9 cellular contexts compared by ENCODE assay signal in the genomic region with DNA sequence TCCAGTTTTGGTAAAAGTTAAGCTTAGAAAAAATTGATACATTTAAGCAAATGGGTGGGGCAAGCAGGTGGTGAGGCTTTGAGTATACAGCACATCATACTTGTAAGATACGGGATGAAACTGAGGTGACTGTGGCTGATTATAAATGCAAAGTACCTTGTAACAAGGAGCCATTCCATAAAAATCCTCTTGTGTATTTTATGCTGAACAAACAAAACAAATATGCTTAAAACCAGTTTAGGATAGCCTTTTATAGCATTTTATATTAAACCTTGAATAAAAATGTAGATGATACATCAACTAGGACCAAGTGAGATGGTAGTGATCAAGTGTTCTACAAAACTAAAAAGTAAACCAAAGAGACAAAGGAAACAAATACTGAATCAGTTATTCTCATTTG. TPM values are rescaled to one million over a fixed set of nuclear protein-coding genes. Genes with fewer than 3 reads are reported as not detected.
DNase-seq lines count a peak whose midpoint lies in the region; ATAC-seq and TF ChIP-seq lines count a peak whose summit lies in the region.
"Had no signal": no experiment of that assay in that cellular context is flagged by ENCODE, and none has a peak within 500 bp of the region (broad histone marks: within the 10 kb centered on the region; RNA-seq: fewer than 3 reads in every experiment).

No MANE protein-coding gene starts in this region.

- H3K9me3 Mint-ChIP-seq in activated T-cell treated with anti-CD3 and anti-CD28 coated beads, Interleukin-2, amount 50 U/mL, for 4 hours: no peaks in the 10 kb centered on the region
- H3K9me3 Mint-ChIP-seq in activated T-helper 17 cell treated with anti-CD3 and anti-CD28 coated beads, Interleukin-2, amount 50 U/mL, for 72 hours: no peaks in the 10 kb centered on the region

- H3K4me3 Mint-ChIP-seq in activated T-cell treated with anti-CD3 and anti-CD28 coated beads, Interleukin-2, amount 50 U/mL, for 4 hours: peak overlapping the region; percentile 42
- peak overlapping the region; percentile 96 for H3K4me3 Mint-ChIP-seq in activated T-helper 17 cell treated with anti-CD3 and anti-CD28 coated beads, Interleukin-2, amount 50 U/mL, for 72 hours

- H3K27me3 Mint-ChIP-seq in activated T-cell treated with anti-CD3 and anti-CD28 coated beads, Interleukin-2, amount 50 U/mL, for 4 hours (ENCODE audit: low read depth): no peaks in the 10 kb centered on the region
- H3K27me3 Mint-ChIP-seq in activated T-helper 17 cell treated with anti-CD3 and anti-CD28 coated beads, Interleukin-2, amount 50 U/mL, for 72 hours: no peaks in the 10 kb centered on the region

- no peak for TF ChIP-seq RAD21 in liver (IDR thresholded peaks at IDR 0.05)

- peaks cover 52% of the 10 kb centered on the region for H3K4me1 Mint-ChIP-seq in activated T-cell treated with anti-CD3 and anti-CD28 coated beads, Interleukin-2, amount 50 U/mL, for 4 hours (ENCODE audit: low read depth)
- peaks cover 32% of the 10 kb centered on the region for H3K4me1 Mint-ChIP-seq in activated T-helper 17 cell treated with anti-CD3 and anti-CD28 coated beads, Interleukin-2, amount 50 U/mL, for 72 hours

- no peak for ATAC-seq in activated T-cell treated with anti-CD3 and anti-CD28 coated beads, Interleukin-2, amount 50 U/mL, for 4 hours
- no peak for ATAC-seq in activated T-helper 17 cell treated with anti-CD3 and anti-CD28 coated beads, Interleukin-2, amount 50 U/mL, for 72 hours (replicated peaks)
- ATAC-seq in HG03520 (IDR thresholded peaks at IDR 0.05; ENCODE audit: unreplicated experiment) (no peak), HG03354 (IDR thresholded peaks at IDR 0.05; ENCODE audit: poor library complexity, severe bottlenecking, unreplicated experiment) (no peak)
- ATAC-seq: sciatic nerve had no signal

- H3K9ac ChIP-seq in liver (ENCODE audit: low read depth in 1 of 2, low read length in 2 of 2) (no peak overlapping the region), subcutaneous abdominal adipose tissue (ENCODE audit: low read length in 5 of 5) (no peak overlapping the region)

- peaks cover 9% of the 10 kb centered on the region for H3K36me3 Mint-ChIP-seq in activated T-cell treated with anti-CD3 and anti-CD28 coated beads, Interleukin-2, amount 50 U/mL, for 4 hours (ENCODE audit: insufficient read depth)
- peaks cover 13% of the 10 kb centered on the region for H3K36me3 Mint-ChIP-seq in activated T-helper 17 cell treated with anti-CD3 and anti-CD28 coated beads, Interleukin-2, amount 50 U/mL, for 72 hours (ENCODE audit: low read depth)

- no peak for DNase-seq in activated T-cell treated with anti-CD3 and anti-CD28 coated beads, Interleukin-2, amount 50 U/mL, for 4 hours
- no peak for DNase-seq in activated T-cell treated with anti-CD3 and anti-CD28 coated beads for 4 hours
- no peak for DNase-seq in activated effector memory CD4-positive, alpha-beta T cell treated with anti-CD3 and anti-CD28 coated beads, Interleukin-2, amount 50 U/mL, for 16 hours

- H3K4me1 ChIP-seq in liver (ENCODE audit: control insufficient read depth in 4 of 4, insufficient read depth in 4 of 4, low read length in 3 of 4): peaks cover 6 to 33% (median 15%) of the 10 kb centered on the region in 4 donors
- peaks cover 1 to 54% (median 38%) of the 10 kb centered on the region in 5 donors for H3K4me1 ChIP-seq in subcutaneous abdominal adipose tissue (ENCODE audit: control insufficient read depth in 5 of 5, insufficient read depth in 5 of 5, low read length in 5 of 5)

- WGBS in liver: 74% methylated on average over 1 of the region's 1 CpG

- peak overlapping the region; percentile 5 to 51 for H3K27ac ChIP-seq in liver (ENCODE audit: low read depth in 1 of 2, low read length in 2 of 2)
- H3K27ac ChIP-seq in subcutaneous abdominal adipose tissue (ENCODE audit: low read depth, low read length): peak overlapping the region; percentile 52

- no peaks in the 10 kb centered on the region for H3K36me3 ChIP-seq in liver (ENCODE audit: control insufficient read depth in 4 of 4, insufficient read depth in 3 of 4, low read depth in 1 of 4, low read length in 3 of 4)
- no peaks in the 10 kb centered on the region for H3K36me3 ChIP-seq in subcutaneous abdominal adipose tissue (ENCODE audit: control insufficient read depth in 5 of 5, insufficient read depth in 5 of 5, low read length in 5 of 5)

- TF ChIP-seq CTCF in liver (IDR thresholded peaks at IDR 0.05; ENCODE audit: low read depth, low read length, missing input control): no peak

- H3K9me3 ChIP-seq in liver (ENCODE audit: control insufficient read depth in 4 of 4, low read length in 3 of 4) (no peaks in the 10 kb centered on the region), subcutaneous abdominal adipose tissue (ENCODE audit: control insufficient read depth in 5 of 5, low read length in 5 of 5) (no peaks in the 10 kb centered on the region)

- H3K4me3 ChIP-seq in liver (ENCODE audit: low read depth in 1 of 3, low read length in 3 of 3): no peak overlapping the region
- H3K4me3 ChIP-seq in subcutaneous abdominal adipose tissue (ENCODE audit: low read depth in 1 of 5, low read length in 5 of 5): peak overlapping the region in 3 of 5 donors; percentile 82 to 87 (median 84)

- no peaks in the 10 kb centered on the region for H3K27me3 ChIP-seq in liver (ENCODE audit: control insufficient read depth in 4 of 4, insufficient read depth in 4 of 4, low read length in 3 of 4)
- no peaks in the 10 kb centered on the region for H3K27me3 ChIP-seq in subcutaneous abdominal adipose tissue (ENCODE audit: control insufficient read depth in 5 of 5, insufficient read depth in 4 of 5, low read length in 5 of 5)

- peak overlapping the region; percentile 22 for H3K27ac Mint-ChIP-seq in activated T-helper 17 cell treated with anti-CD3 and anti-CD28 coated beads, Interleukin-2, amount 50 U/mL, for 72 hours

TF ChIP-seq in liver, 16 proteins besides CTCF, POLR2A, EP300 and RAD21 (continues in another document):
- TF ChIP-seq, protein P1, sequence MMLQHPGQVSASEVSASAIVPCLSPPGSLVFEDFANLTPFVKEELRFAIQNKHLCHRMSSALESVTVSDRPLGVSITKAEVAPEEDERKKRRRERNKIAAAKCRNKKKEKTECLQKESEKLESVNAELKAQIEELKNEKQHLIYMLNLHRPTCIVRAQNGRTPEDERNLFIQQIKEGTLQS (IDR thresholded peaks at IDR 0.05): no peak
- TF ChIP-seq GABPA (IDR thresholded peaks at IDR 0.05 in 1 of 2, conservative IDR thresholded peaks at IDR 0.05 in 1 of 2) (no peak), FOXA2 (IDR thresholded peaks at IDR 0.05) (no peak), JUND (IDR thresholded peaks at IDR 0.05) (no peak), NR2F2 (IDR thresholded peaks at IDR 0.05) (no peak), HNF4A (conservative IDR thresholded peaks at IDR 0.05) (no peak), YY1 (IDR thresholded peaks at IDR 0.05) (no peak), HNF4G (IDR thresholded peaks at IDR 0.05) (no peak), RXRA (IDR thresholded peaks at IDR 0.05) (no peak), FOXA1 (IDR thresholded peaks at IDR 0.05) (no peak), TAF1 (conservative IDR thresholded peaks at IDR 0.05) (no peak), EGR1 (IDR thresholded peaks at IDR 0.05; ENCODE audit: low read depth in 2 of 2) (no peak)
- TF ChIP-seq, protein P2, sequence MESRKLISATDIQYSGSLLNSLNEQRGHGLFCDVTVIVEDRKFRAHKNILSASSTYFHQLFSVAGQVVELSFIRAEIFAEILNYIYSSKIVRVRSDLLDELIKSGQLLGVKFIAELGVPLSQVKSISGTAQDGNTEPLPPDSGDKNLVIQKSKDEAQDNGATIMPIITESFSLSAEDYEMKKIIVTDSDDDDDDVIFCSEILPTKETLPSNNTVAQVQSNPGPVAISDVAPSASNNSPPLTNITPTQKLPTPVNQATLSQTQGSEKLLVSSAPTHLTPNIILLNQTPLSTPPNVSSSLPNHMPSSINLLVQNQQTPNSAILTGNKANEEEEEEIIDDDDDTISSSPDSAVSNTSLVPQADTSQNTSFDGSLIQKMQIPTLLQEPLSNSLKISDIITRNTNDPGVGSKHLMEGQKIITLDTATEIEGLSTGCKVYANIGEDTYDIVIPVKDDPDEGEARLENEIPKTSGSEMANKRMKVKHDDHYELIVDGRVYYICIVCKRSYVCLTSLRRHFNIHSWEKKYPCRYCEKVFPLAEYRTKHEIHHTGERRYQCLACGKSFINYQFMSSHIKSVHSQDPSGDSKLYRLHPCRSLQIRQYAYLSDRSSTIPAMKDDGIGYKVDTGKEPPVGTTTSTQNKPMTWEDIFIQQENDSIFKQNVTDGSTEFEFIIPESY (IDR thresholded peaks at IDR 0.05): no peak
- TF ChIP-seq, protein P3, sequence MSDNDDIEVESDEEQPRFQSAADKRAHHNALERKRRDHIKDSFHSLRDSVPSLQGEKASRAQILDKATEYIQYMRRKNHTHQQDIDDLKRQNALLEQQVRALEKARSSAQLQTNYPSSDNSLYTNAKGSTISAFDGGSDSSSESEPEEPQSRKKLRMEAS (IDR thresholded peaks at IDR 0.05): no peak
- TF ChIP-seq, protein P4, sequence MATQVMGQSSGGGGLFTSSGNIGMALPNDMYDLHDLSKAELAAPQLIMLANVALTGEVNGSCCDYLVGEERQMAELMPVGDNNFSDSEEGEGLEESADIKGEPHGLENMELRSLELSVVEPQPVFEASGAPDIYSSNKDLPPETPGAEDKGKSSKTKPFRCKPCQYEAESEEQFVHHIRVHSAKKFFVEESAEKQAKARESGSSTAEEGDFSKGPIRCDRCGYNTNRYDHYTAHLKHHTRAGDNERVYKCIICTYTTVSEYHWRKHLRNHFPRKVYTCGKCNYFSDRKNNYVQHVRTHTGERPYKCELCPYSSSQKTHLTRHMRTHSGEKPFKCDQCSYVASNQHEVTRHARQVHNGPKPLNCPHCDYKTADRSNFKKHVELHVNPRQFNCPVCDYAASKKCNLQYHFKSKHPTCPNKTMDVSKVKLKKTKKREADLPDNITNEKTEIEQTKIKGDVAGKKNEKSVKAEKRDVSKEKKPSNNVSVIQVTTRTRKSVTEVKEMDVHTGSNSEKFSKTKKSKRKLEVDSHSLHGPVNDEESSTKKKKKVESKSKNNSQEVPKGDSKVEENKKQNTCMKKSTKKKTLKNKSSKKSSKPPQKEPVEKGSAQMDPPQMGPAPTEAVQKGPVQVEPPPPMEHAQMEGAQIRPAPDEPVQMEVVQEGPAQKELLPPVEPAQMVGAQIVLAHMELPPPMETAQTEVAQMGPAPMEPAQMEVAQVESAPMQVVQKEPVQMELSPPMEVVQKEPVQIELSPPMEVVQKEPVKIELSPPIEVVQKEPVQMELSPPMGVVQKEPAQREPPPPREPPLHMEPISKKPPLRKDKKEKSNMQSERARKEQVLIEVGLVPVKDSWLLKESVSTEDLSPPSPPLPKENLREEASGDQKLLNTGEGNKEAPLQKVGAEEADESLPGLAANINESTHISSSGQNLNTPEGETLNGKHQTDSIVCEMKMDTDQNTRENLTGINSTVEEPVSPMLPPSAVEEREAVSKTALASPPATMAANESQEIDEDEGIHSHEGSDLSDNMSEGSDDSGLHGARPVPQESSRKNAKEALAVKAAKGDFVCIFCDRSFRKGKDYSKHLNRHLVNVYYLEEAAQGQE (IDR thresholded peaks at IDR 0.05): no peak

RNA-seq across cellular contexts. Expression of a gene that starts 3.4 kb away (rescaled TPM):
- 10 to 100 TPM; 22.4 to 28.7 (median 27.7) TPM for total RNA-seq in activated T-cell treated with anti-CD3 and anti-CD28 coated beads, Interleukin-2, amount 50 U/mL, for 4 hours
- total RNA-seq in activated T-helper 17 cell treated with anti-CD3 and anti-CD28 coated beads, Interleukin-2, amount 50 U/mL, for 72 hours: 10 to 100 TPM; 22.6 to 48.0 TPM
- 10 to 100 TPM; 30.2 to 76.4 TPM for total RNA-seq in liver
- polyA plus RNA-seq in liver: 10 to 100 TPM; 31.0 to 37.7 TPM

Comparison
In these comparisons a context has a peak if more than half of its experiments do, and no peak if none do; other contexts are left out.
1. H3K4me3 ChIP-seq: peak in subcutaneous abdominal adipose tissue (3 of 5); none in liver (0 of 3).